Comparison of ENCODE assay signal across 1 cellular context in genomic region chr3:182983811-182984210, GRCh38.
TF ChIP-seq lines count a peak whose summit lies in the region.

No MANE protein-coding gene starts in this region.

TF ChIP-seq in K562, 482 proteins besides CTCF, POLR2A, EP300 and RAD21 (continued from another document):
- TF ChIP-seq REST (CRISPR knock-in tag; IDR thresholded peaks at IDR 0.05; ENCODE audit: low read depth), result no peak
